Comparison of ENCODE assay signal across 24 cellular contexts in genomic region chr2:167478196-167478595, GRCh38.
DNase-seq lines count a peak whose midpoint lies in the region; ATAC-seq and TF ChIP-seq lines count a peak whose summit lies in the region.
"Had no signal": no experiment of that assay in that cellular context is flagged by ENCODE, and none has a peak within 500 bp of the region (broad histone marks: within the 10 kb centered on the region; RNA-seq: fewer than 3 reads in every experiment).

No MANE protein-coding gene starts in this region.

- no peak overlapping the region for H3K4me3 Mint-ChIP-seq in GM23338
- H3K4me3 Mint-ChIP-seq in T-cell, result no peak overlapping the region
- H3K4me3 Mint-ChIP-seq: CD4-positive, alpha-beta memory T cell had no signal

- no peak overlapping the region for H3K4me2 ChIP-seq in GM23338
- H3K4me2 ChIP-seq: A549 had no signal

- H2AFZ ChIP-seq in GM23338, result no peak overlapping the region

- H3K27ac ChIP-seq in GM23338 (ENCODE audit: low read depth), result no peak overlapping the region
- H3K27ac ChIP-seq: A549, SJSA1 had no signal

- ATAC-seq in GM23338 (peak; percentile 34; the same call in 2 of the 3 replicates), T-cell (replicated peaks in 1 of 4) (no peak), GM18867 (IDR thresholded peaks at IDR 0.05; ENCODE audit: unreplicated experiment) (no peak), GM18868 (IDR thresholded peaks at IDR 0.05; ENCODE audit: unreplicated experiment) (no peak)
- ATAC-seq: A549 had no signal

- H3K4me3 ChIP-seq in GM23338, result no peak overlapping the region
- H3K4me3 ChIP-seq: A549, MG63, SJSA1 had no signal

- H3K27me3 ChIP-seq in GM23338 (ENCODE audit: insufficient read depth), result no peaks in the 10 kb centered on the region
- H3K27me3 ChIP-seq: MG63, SJSA1 had no signal

- peaks cover 40% of the 10 kb centered on the region for H3K4me1 ChIP-seq in GM23338 (ENCODE audit: insufficient read depth)
- H3K4me1 ChIP-seq: A549, Caco-2, SJSA1 had no signal

- H3K36me3 Mint-ChIP-seq in GM23338 (ENCODE audit: low read depth) (no peaks in the 10 kb centered on the region; the same call in 2 of the 3 replicates), T-cell (no peaks in the 10 kb centered on the region)
- H3K36me3 Mint-ChIP-seq: CD4-positive, alpha-beta memory T cell had no signal

- H3K27me3 Mint-ChIP-seq in GM23338 (ENCODE audit: insufficient read depth, low read depth, poor library complexity) (no peaks in the 10 kb centered on the region), T-cell (no peaks in the 10 kb centered on the region)
- H3K27me3 Mint-ChIP-seq: CD4-positive, alpha-beta memory T cell had no signal

- CTCF ChIA-PET in T-cell (lab: Charles Lee), result no interaction called here

- no peaks in the 10 kb centered on the region for H3K9me3 Mint-ChIP-seq in GM23338
- no peaks in the 10 kb centered on the region for H3K9me3 Mint-ChIP-seq in T-cell

- H3K4me1 Mint-ChIP-seq in GM23338 (peaks cover 31% of the 10 kb centered on the region), T-cell (no peaks in the 10 kb centered on the region)
- H3K4me1 Mint-ChIP-seq: CD4-positive, alpha-beta memory T cell had no signal

- peak; percentile 52 for DNase-seq in GM23338 (ENCODE audit: low spot score)
- DNase-seq in epidermal melanocyte (ENCODE audit: insufficient read length, low spot score), result peak; percentile 38
- peak; percentile 39 for DNase-seq in kidney tubule cell (ENCODE audit: low spot score)
- DNase-seq in T-cell, result no peak
- no peak for DNase-seq in NCI-H1105 (lab: John Stamatoyannopoulos, UW)
- DNase-seq: C1 segment of cervical spinal cord; Caco-2; CD4-positive, alpha-beta memory T cell; DMS79 treated with DMSO at 0.1 percent for 48 hours; GF-D8; IMR-90; KG1; MG63; NCI-H1417; NCI-H1694; NCI-H2029 treated with DMSO at 0.1 percent for 48 hours; NCI-H2227 treated with DMSO at 0.1 percent for 48 hours; NCI-H526 treated with DMSO at 0.1 percent for 48 hours; Right ventricle myocardium superior; RPMI8226 had no signal

- TF ChIP-seq CTCF in GM23338 (conservative IDR thresholded peaks at IDR 0.05; ENCODE audit: low read depth in 2 of 2), result no peak

- POLR2A ChIA-PET in T-cell (lab: Charles Lee), result no interaction called here

- H3K79me2 ChIP-seq in GM23338 (replicated peaks; ENCODE audit: insufficient read depth), result peaks cover 62% of the 10 kb centered on the region

- H3K27ac Mint-ChIP-seq in GM23338, result no peak overlapping the region
- no peak overlapping the region for H3K27ac Mint-ChIP-seq in T-cell
- H3K27ac Mint-ChIP-seq: CD4-positive, alpha-beta memory T cell had no signal

- no peaks in the 10 kb centered on the region for H4K20me1 ChIP-seq in GM23338 (replicated peaks; ENCODE audit: insufficient read depth)

- no peaks in the 10 kb centered on the region for H3K36me3 ChIP-seq in GM23338 (ENCODE audit: insufficient read depth)
- H3K36me3 ChIP-seq: MG63, SJSA1 had no signal

- no peaks in the 10 kb centered on the region for H3K9me2 ChIP-seq in GM23338 (ENCODE audit: insufficient read depth)

- no peaks in the 10 kb centered on the region for H3F3A ChIP-seq in GM23338 (replicated peaks; ENCODE audit: low read depth)

TF ChIP-seq in GM23338, 12 proteins besides CTCF, POLR2A, EP300 and RAD21 (continues in another document):
- TF ChIP-seq JUNB (IDR thresholded peaks at IDR 0.05; ENCODE audit: unreplicated experiment) (no peak), POLR2AphosphoS5 (IDR thresholded peaks at IDR 0.05; ENCODE audit: low read depth) (no peak), REST (IDR thresholded peaks at IDR 0.05; ENCODE audit: unreplicated experiment) (no peak), ZNF331 (CRISPR knock-in tag; IDR thresholded peaks at IDR 0.05; ENCODE audit: low read depth) (no peak), NANOG (IDR thresholded peaks at IDR 0.05; ENCODE audit: borderline replicate concordance) (no peak), EZH2 (IDR thresholded peaks at IDR 0.05; ENCODE audit: low read depth, unreplicated experiment) (no peak), ETS1 (IDR thresholded peaks at IDR 0.05) (no peak), STAT1 (IDR thresholded peaks at IDR 0.05; ENCODE audit: unreplicated experiment) (no peak), EZH2phosphoT487 (IDR thresholded peaks at IDR 0.05; ENCODE audit: unreplicated experiment) (no peak), CREB1 (CRISPR knock-in tag; IDR thresholded peaks at IDR 0.05; ENCODE audit: low read depth) (no peak)

Comparison
In these comparisons a context has a peak if more than half of its experiments do, and no peak if none do; other contexts are left out.
1. DNase-seq: peak in GM23338 (single experiment), epidermal melanocyte (single experiment) and kidney tubule cell (single experiment); none in T-cell (0 of 34) and NCI-H1105 (single experiment).